12 cellular contexts compared by ENCODE assay signal in the genomic region with DNA sequence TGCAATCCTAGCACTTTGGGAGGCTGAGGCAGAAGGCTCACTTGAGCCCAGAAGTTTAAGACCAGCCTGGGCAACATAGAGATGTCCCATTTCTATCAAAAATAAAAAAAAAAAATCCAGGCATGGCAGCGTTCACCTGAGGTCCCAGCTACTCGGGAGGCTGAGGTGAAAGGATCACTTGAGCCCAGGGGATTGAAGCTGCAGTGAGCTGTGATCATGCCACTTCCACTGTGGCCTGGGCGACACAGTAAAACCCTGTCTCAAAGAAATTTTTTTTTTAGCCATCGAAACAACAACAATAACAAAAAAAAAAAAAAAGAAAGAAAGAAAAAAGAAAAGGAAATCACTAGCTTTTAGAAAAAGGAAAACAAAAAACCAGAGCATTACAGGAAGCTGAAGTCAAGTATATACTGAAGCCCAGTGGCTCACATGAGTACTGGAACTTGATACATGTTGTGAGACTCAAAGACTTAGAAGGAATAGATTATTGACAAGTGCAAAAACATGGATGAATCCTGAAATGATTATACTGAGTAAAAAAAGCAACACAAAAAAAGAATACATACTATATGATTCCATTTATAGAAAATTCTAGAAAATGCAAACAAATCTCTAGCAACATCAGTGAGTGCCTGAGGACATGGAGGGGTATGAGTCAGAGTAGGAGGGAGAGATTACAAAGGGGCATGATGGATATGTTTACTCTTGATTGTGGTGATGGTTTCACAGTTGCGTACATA. TPM values are rescaled to one million over a fixed set of nuclear protein-coding genes. Genes with fewer than 3 reads are reported as not detected.
DNase-seq lines count a peak whose midpoint lies in the region; ATAC-seq lines count a peak whose summit lies in the region.
"Had no signal": no experiment of that assay in that cellular context is flagged by ENCODE, and none has a peak within 500 bp of the region (broad histone marks: within the 10 kb centered on the region; RNA-seq: fewer than 3 reads in every experiment).

No MANE protein-coding gene starts in this region.

- H3K14ac ChIP-seq in trophoblast cell (ENCODE audit: low read length), result no peak overlapping the region

- H4K12ac ChIP-seq in trophoblast cell (ENCODE audit: low read depth, low read length), result no peak overlapping the region

- H3K18ac ChIP-seq in trophoblast cell (ENCODE audit: low read length), result no peak overlapping the region

- H2BK120ac ChIP-seq in trophoblast cell (ENCODE audit: insufficient read depth, low read length, poor library complexity), result no peak overlapping the region

- H3K4me1 ChIP-seq in trophoblast cell (ENCODE audit: control insufficient read depth in 1 of 2, insufficient read depth in 2 of 2, low read length in 2 of 2), result no peaks in the 10 kb centered on the region

- H2AK5ac ChIP-seq in trophoblast cell (ENCODE audit: low read length), result no peak overlapping the region

- no peak overlapping the region for H3K27ac ChIP-seq in trophoblast cell (ENCODE audit: low read depth, low read length)
- H3K27ac ChIP-seq: esophagus muscularis mucosa, left ventricle myocardium inferior had no signal

- H3K4me1 Mint-ChIP-seq in activated T-cell treated with anti-CD3 and anti-CD28 coated beads, Interleukin-2, amount 50 U/mL, for 4 hours (ENCODE audit: low read depth), result peaks cover 45% of the 10 kb centered on the region
- H3K4me1 Mint-ChIP-seq in activated CD8-positive, alpha-beta T cell treated with anti-CD3 and anti-CD28 coated beads, Interleukin-2, amount 10 ng/mL, durations not matched to agents 7 days and 5 days (ENCODE audit: low read depth), result peaks cover 48% of the 10 kb centered on the region

- ATAC-seq in activated T-cell treated with anti-CD3 and anti-CD28 coated beads, Interleukin-2, amount 50 U/mL, for 4 hours, result peak; percentile 72 to 78
- peak; percentile 50 for ATAC-seq in HG03442 (IDR thresholded peaks at IDR 0.05; ENCODE audit: unreplicated experiment)
- peak; percentile 59 for ATAC-seq in activated CD8-positive, alpha-beta T cell treated with anti-CD3 and anti-CD28 coated beads, Interleukin-2, amount 10 ng/mL, durations not matched to agents 7 days and 5 days
- ATAC-seq in HG02981 (IDR thresholded peaks at IDR 0.05; ENCODE audit: unreplicated experiment), result no peak

- no peaks in the 10 kb centered on the region for H3K79me2 ChIP-seq in trophoblast cell (ENCODE audit: control insufficient read depth, insufficient read depth, low read length, poor library complexity)

- H3K36me3 Mint-ChIP-seq in activated T-cell treated with anti-CD3 and anti-CD28 coated beads, Interleukin-2, amount 50 U/mL, for 4 hours (ENCODE audit: insufficient read depth), result no peaks in the 10 kb centered on the region
- peaks cover 4% of the 10 kb centered on the region for H3K36me3 Mint-ChIP-seq in activated CD8-positive, alpha-beta T cell treated with anti-CD3 and anti-CD28 coated beads, Interleukin-2, amount 10 ng/mL, durations not matched to agents 7 days and 5 days (ENCODE audit: low read depth)

- POLR2A ChIA-PET in activated CD8-positive, alpha-beta T cell treated with anti-CD3 and anti-CD28 coated beads, Interleukin-2, amount 10 ng/mL, durations not matched to agents 7 days and 5 days (lab: Charles Lee), result interaction anchor here (1.3 kb wide), 1 partner anchor 131 kb away, joined by 4 read pairs; a partner anchor contains a TSS

- no peak overlapping the region for H4K8ac ChIP-seq in trophoblast cell (ENCODE audit: low read depth, low read length)

- H3K27me3 ChIP-seq in trophoblast cell (ENCODE audit: insufficient read depth, low read length), result no peaks in the 10 kb centered on the region
- H3K27me3 ChIP-seq: esophagus muscularis mucosa had no signal

- no CpG with 5 or more reads among the region's 5 CpGs for WGBS in trophoblast cell (ENCODE audit: extremely low coverage, insufficient coverage, insufficient read length)

- no peaks in the 10 kb centered on the region for H3K79me1 ChIP-seq in trophoblast cell (ENCODE audit: low read length)

- no peaks in the 10 kb centered on the region for H3K9me3 ChIP-seq in trophoblast cell (ENCODE audit: insufficient read depth, low read depth, low read length)
- H3K9me3 ChIP-seq: esophagus muscularis mucosa had no signal

- H3K4me3 ChIP-seq in trophoblast cell (ENCODE audit: low read depth, low read length), result no peak overlapping the region
- H3K4me3 ChIP-seq: esophagus muscularis mucosa, left ventricle myocardium inferior had no signal

- H2AFZ ChIP-seq in trophoblast cell (ENCODE audit: insufficient read depth, low read length, poor library complexity), result no peak overlapping the region

- no peak overlapping the region for H4K91ac ChIP-seq in trophoblast cell (ENCODE audit: low read depth, low read length)

- no peak overlapping the region for H3K4ac ChIP-seq in trophoblast cell (ENCODE audit: low read depth, low read length)

- H2BK5ac ChIP-seq in trophoblast cell (ENCODE audit: low read depth, low read length, poor library complexity), result no peak overlapping the region

- no peak overlapping the region for H3K9ac ChIP-seq in trophoblast cell (ENCODE audit: low read length)

- no peak overlapping the region for H2BK12ac ChIP-seq in trophoblast cell (ENCODE audit: low read length)

- peak overlapping the region; percentile 1 for H3K27ac Mint-ChIP-seq in activated CD8-positive, alpha-beta T cell treated with anti-CD3 and anti-CD28 coated beads, Interleukin-2, amount 10 ng/mL, durations not matched to agents 7 days and 5 days
- H3K27ac Mint-ChIP-seq: stimulated activated naive B cell treated with anti-CD40 and anti-IgM and Interleukin-4, amounts not matched to agents 10 μg/mL and 1 μg/mL and 100 μg/mL, for 72 hours had no signal

- no peak overlapping the region for H3K23ac ChIP-seq in trophoblast cell (ENCODE audit: low read length)

- H3K36me3 ChIP-seq in trophoblast cell (ENCODE audit: control insufficient read depth in 1 of 2, insufficient read depth in 2 of 2, low read length in 2 of 2), result no peaks in the 10 kb centered on the region
- H3K36me3 ChIP-seq: esophagus muscularis mucosa, left ventricle myocardium inferior had no signal

- H3K4me3 Mint-ChIP-seq in activated T-cell treated with anti-CD3 and anti-CD28 coated beads, Interleukin-2, amount 50 U/mL, for 4 hours, result no peak overlapping the region
- no peak overlapping the region for H3K4me3 Mint-ChIP-seq in activated CD8-positive, alpha-beta T cell treated with anti-CD3 and anti-CD28 coated beads, Interleukin-2, amount 10 ng/mL, durations not matched to agents 7 days and 5 days
- H3K4me3 Mint-ChIP-seq: stimulated activated naive B cell treated with anti-CD40 and anti-IgM and Interleukin-4, amounts not matched to agents 10 μg/mL and 1 μg/mL and 100 μg/mL, for 72 hours had no signal

- CTCF ChIA-PET in activated CD8-positive, alpha-beta T cell treated with anti-CD3 and anti-CD28 coated beads, Interleukin-2, amount 10 ng/mL, durations not matched to agents 7 days and 5 days (lab: Charles Lee), result interaction anchor here (0.6 to 3.0 kb wide), 8 partner anchors 9 to 284 kb away, joined by 3 to 12 read pairs (median 4); no protein-coding TSS in a partner anchor

- H3K27me3 Mint-ChIP-seq in activated T-cell treated with anti-CD3 and anti-CD28 coated beads, Interleukin-2, amount 50 U/mL, for 4 hours (ENCODE audit: low read depth), result no peaks in the 10 kb centered on the region
- H3K27me3 Mint-ChIP-seq in activated CD8-positive, alpha-beta T cell treated with anti-CD3 and anti-CD28 coated beads, Interleukin-2, amount 10 ng/mL, durations not matched to agents 7 days and 5 days (ENCODE audit: low read depth), result no peaks in the 10 kb centered on the region
- H3K27me3 Mint-ChIP-seq: stimulated activated naive B cell treated with anti-CD40 and anti-IgM and Interleukin-4, amounts not matched to agents 10 μg/mL and 1 μg/mL and 100 μg/mL, for 72 hours had no signal

- peaks cover 3% of the 10 kb centered on the region for H3K9me3 Mint-ChIP-seq in activated T-cell treated with anti-CD3 and anti-CD28 coated beads, Interleukin-2, amount 50 U/mL, for 4 hours
- peaks cover 5% of the 10 kb centered on the region for H3K9me3 Mint-ChIP-seq in activated CD8-positive, alpha-beta T cell treated with anti-CD3 and anti-CD28 coated beads, Interleukin-2, amount 10 ng/mL, durations not matched to agents 7 days and 5 days (ENCODE audit: insufficient read depth)

- H3K4me2 ChIP-seq in trophoblast cell (ENCODE audit: low read length), result no peak overlapping the region

- no peak for DNase-seq in activated T-cell treated with anti-CD3 and anti-CD28 coated beads, Interleukin-2, amount 50 U/mL, for 4 hours
- DNase-seq in activated T-cell treated with anti-CD3 and anti-CD28 coated beads, Interleukin-2, amount 50 U/mL, for 48 hours, result no peak
- DNase-seq in activated CD8-positive, alpha-beta T cell treated with anti-CD3 and anti-CD28 coated beads, Interleukin-2, amount 10 ng/mL, durations not matched to agents 7 days and 5 days, result no peak
- DNase-seq in trophoblast cell (peak; percentile 25 to 60), NK-92 (lab: John Stamatoyannopoulos, UW; ENCODE audit: unreplicated experiment) (no peak), NCI-H526 treated with DMSO at 0.1 percent for 48 hours (lab: John Stamatoyannopoulos, UW) (no peak)
- DNase-seq: activated naive CD4-positive, alpha-beta T cell treated with anti-CD3 and anti-CD28 coated beads, Interleukin-2, amount 50 U/mL, for 16 hours; left ventricle myocardium inferior; stimulated activated naive B cell treated with anti-CD40 and anti-IgM and Interleukin-4, amounts not matched to agents 10 μg/mL and 1 μg/mL and 100 μg/mL, for 72 hours had no signal

RNA-seq across cellular contexts. Expression of a gene that starts 6.1 kb away (rescaled TPM):
- total RNA-seq in activated T-cell treated with anti-CD3 and anti-CD28 coated beads, Interleukin-2, amount 50 U/mL, for 4 hours, result 10 to 100 TPM; 16.9 to 23.2 (median 22.3) TPM
- 10 to 100 TPM; 38.2 to 44.2 TPM for total RNA-seq in activated CD8-positive, alpha-beta T cell treated with anti-CD3 and anti-CD28 coated beads, Interleukin-2, amount 10 ng/mL, durations not matched to agents 7 days and 5 days
- 10.1 and 10.9 TPM in 2 replicates for polyA plus RNA-seq in trophoblast cell (2013)

Comparison
In these comparisons a context has a peak if more than half of its experiments do, and no peak if none do; other contexts are left out.
1. DNase-seq: peak in trophoblast cell (2 of 2); none in activated T-cell treated with anti-CD3 and anti-CD28 coated beads, Interleukin-2, amount 50 U/mL, for 4 hours (single experiment), activated T-cell treated with anti-CD3 and anti-CD28 coated beads, Interleukin-2, amount 50 U/mL, for 48 hours (0 of 2), activated CD8-positive, alpha-beta T cell treated with anti-CD3 and anti-CD28 coated beads, Interleukin-2, amount 10 ng/mL, durations not matched to agents 7 days and 5 days (single experiment), NK-92 (single experiment) and NCI-H526 treated with DMSO at 0.1 percent for 48 hours (single experiment).